1 cellular context compared by ENCODE assay signal in the genomic region with DNA sequence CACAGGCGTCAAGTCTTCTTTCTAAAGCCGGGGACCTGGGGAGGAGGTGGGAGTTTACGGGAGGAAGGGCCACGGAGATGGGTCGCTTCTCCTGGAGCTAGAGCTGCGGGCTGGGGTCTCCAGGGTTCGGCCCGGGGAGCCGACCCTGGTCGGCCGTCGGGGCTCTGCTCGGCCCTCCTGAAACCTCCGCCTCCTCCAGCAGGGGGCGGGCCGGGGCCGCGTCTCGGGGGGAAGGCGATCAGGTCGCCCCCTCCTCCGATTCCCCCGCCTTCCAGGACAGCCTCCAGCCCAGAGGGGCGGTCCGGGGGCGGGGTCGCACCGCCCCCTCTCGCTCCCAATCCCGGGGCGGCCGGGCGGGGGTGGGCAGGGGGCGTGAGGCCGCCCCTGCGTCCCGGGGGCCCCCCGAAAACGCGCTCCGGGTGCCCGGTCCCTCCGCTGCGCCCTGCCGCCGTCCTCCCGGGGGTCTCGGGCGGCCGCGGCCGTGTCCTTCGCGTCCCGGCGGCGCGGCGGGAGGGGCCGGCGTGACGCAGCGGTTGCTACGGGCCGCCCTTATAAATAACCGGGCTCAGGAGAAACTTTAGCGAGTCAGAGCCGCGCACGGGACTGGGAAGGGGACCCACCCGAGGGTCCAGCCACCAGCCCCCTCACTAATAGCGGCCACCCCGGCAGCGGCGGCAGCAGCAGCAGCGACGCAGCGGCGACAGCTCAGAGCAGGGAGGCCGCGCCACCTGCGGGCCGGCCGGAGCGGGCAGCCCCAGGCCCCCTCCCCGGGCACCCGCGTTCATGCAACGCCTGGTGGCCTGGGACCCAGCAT.
TF ChIP-seq lines count a peak whose summit lies in the region.

Gene CEBPB, plus strand, starts transcription at position 580 of the 814 bp plus-strand sequence. Its CDS starts 204 bp downstream, at position 784.

TF ChIP-seq in HepG2, 621 proteins besides CTCF, POLR2A, EP300 and RAD21 (continued from another document and continues in another):
- TF ChIP-seq ZBTB38 (CRISPR knock-in tag; IDR thresholded peaks at IDR 0.05), result peak; percentile 92
- TF ChIP-seq ZFP62 (CRISPR knock-in tag; IDR thresholded peaks at IDR 0.05), result no peak
- TF ChIP-seq AGO1 (IDR thresholded peaks at IDR 0.05; ENCODE audit: low read depth, low read length, poor library complexity, severe bottlenecking), result peak; percentile 83
- TF ChIP-seq, protein P1, sequence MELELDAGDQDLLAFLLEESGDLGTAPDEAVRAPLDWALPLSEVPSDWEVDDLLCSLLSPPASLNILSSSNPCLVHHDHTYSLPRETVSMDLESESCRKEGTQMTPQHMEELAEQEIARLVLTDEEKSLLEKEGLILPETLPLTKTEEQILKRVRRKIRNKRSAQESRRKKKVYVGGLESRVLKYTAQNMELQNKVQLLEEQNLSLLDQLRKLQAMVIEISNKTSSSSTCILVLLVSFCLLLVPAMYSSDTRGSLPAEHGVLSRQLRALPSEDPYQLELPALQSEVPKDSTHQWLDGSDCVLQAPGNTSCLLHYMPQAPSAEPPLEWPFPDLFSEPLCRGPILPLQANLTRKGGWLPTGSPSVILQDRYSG (CRISPR knock-in tag; IDR thresholded peaks at IDR 0.05), result peak; percentile 72; the same call in 1 of the 2 replicates
- TF ChIP-seq, protein P2, sequence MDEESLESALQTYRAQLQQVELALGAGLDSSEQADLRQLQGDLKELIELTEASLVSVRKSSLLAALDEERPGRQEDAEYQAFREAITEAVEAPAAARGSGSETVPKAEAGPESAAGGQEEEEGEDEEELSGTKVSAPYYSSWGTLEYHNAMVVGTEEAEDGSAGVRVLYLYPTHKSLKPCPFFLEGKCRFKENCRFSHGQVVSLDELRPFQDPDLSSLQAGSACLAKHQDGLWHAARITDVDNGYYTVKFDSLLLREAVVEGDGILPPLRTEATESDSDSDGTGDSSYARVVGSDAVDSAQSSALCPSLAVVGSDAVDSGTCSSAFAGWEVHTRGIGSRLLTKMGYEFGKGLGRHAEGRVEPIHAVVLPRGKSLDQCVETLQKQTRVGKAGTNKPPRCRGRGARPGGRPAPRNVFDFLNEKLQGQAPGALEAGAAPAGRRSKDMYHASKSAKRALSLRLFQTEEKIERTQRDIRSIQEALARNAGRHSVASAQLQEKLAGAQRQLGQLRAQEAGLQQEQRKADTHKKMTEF (CRISPR knock-in tag; IDR thresholded peaks at IDR 0.05), result peak; percentile 91
- TF ChIP-seq PAX8 (CRISPR knock-in tag; IDR thresholded peaks at IDR 0.05; ENCODE audit: borderline replicate concordance), result 0 out of 2 replicates have a peak, but pooled peaks have one; percentile 67
- peak; percentile 68; the same call in 1 of the 2 replicates for TF ChIP-seq GMEB1 (CRISPR knock-in tag; IDR thresholded peaks at IDR 0.05; ENCODE audit: borderline replicate concordance)
- TF ChIP-seq HOXA3 (CRISPR knock-in tag; IDR thresholded peaks at IDR 0.05), result peak; percentile 64
- TF ChIP-seq, protein P3, sequence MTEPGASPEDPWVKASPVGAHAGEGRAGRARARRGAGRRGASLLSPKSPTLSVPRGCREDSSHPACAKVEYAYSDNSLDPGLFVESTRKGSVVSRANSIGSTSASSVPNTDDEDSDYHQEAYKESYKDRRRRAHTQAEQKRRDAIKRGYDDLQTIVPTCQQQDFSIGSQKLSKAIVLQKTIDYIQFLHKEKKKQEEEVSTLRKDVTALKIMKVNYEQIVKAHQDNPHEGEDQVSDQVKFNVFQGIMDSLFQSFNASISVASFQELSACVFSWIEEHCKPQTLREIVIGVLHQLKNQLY (CRISPR knock-in tag; IDR thresholded peaks at IDR 0.05), result 0 out of 2 replicates have a peak, but pooled peaks have one; percentile 20
- TF ChIP-seq, protein P4, sequence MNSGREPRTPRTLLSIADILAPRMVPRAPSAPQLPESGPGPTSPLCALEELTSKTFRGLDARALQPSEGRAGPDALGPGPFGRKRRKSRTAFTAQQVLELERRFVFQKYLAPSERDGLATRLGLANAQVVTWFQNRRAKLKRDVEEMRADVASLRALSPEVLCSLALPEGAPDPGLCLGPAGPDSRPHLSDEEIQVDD (CRISPR knock-in tag; IDR thresholded peaks at IDR 0.05; ENCODE audit: borderline replicate concordance), result no peak; the same call in 1 of the 2 replicates
- TF ChIP-seq ZNF615 (CRISPR knock-in tag; IDR thresholded peaks at IDR 0.05; ENCODE audit: borderline replicate concordance), result no peak
- TF ChIP-seq BATF2 (CRISPR knock-in tag; IDR thresholded peaks at IDR 0.05), result peak; percentile 83
- TF ChIP-seq GFI1 (CRISPR knock-in tag; IDR thresholded peaks at IDR 0.05; ENCODE audit: borderline replicate concordance), result peak; percentile 62; the same call in 1 of the 2 replicates
- TF ChIP-seq, protein P5, sequence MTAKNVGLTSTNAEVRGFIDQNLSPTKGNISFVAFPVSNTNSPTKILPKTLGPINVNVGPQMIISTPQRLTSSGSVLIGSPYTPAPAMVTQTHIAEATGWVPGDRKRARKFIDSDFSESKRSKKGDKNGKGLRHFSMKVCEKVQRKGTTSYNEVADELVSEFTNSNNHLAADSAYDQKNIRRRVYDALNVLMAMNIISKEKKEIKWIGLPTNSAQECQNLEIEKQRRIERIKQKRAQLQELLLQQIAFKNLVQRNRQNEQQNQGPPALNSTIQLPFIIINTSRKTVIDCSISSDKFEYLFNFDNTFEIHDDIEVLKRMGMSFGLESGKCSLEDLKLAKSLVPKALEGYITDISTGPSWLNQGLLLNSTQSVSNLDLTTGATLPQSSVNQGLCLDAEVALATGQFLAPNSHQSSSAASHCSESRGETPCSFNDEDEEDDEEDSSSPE (CRISPR knock-in tag; IDR thresholded peaks at IDR 0.05), result peak; percentile 68
- peak; percentile 48; the same call in 1 of the 2 replicates for TF ChIP-seq HNF4G (IDR thresholded peaks at IDR 0.05; ENCODE audit: borderline replicate concordance, low read depth, low read length)
- TF ChIP-seq HNF4G (CRISPR knock-in tag; IDR thresholded peaks at IDR 0.05; ENCODE audit: borderline replicate concordance, low read depth), result peak; percentile 40; the same call in 1 of the 2 replicates
- TF ChIP-seq CREB1 (IDR thresholded peaks at IDR 0.05), result peak; percentile 83; the same call in 1 of the 2 replicates
- TF ChIP-seq CREB1 (CRISPR knock-in tag; IDR thresholded peaks at IDR 0.05), result no peak
- TF ChIP-seq CBFB (CRISPR knock-in tag; IDR thresholded peaks at IDR 0.05), result 0 out of 2 replicates have a peak, but pooled peaks have one; percentile 43
- TF ChIP-seq GATAD1 (CRISPR knock-in tag; IDR thresholded peaks at IDR 0.05), result peak; percentile 49; the same call in 1 of the 2 replicates
- peak in 1 of 2 experiments; percentile 90; a peak in 2 of 4 replicates for TF ChIP-seq ATF4 (CRISPR knock-in tag; IDR thresholded peaks at IDR 0.05)
- no peak for TF ChIP-seq SRF (IDR thresholded peaks at IDR 0.05; ENCODE audit: low read depth, low read length)
- no peak for TF ChIP-seq SYNCRIP (IDR thresholded peaks at IDR 0.05; ENCODE audit: insufficient read depth, low read depth, low read length)
- TF ChIP-seq NFRKB (IDR thresholded peaks at IDR 0.05), result no peak
- TF ChIP-seq, protein P6, sequence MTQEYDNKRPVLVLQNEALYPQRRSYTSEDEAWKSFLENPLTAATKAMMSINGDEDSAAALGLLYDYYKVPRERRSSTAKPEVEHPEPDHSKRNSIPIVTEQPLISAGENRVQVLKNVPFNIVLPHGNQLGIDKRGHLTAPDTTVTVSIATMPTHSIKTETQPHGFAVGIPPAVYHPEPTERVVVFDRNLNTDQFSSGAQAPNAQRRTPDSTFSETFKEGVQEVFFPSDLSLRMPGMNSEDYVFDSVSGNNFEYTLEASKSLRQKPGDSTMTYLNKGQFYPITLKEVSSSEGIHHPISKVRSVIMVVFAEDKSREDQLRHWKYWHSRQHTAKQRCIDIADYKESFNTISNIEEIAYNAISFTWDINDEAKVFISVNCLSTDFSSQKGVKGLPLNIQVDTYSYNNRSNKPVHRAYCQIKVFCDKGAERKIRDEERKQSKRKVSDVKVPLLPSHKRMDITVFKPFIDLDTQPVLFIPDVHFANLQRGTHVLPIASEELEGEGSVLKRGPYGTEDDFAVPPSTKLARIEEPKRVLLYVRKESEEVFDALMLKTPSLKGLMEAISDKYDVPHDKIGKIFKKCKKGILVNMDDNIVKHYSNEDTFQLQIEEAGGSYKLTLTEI (CRISPR knock-in tag; conservative IDR thresholded peaks at IDR 0.05), result no peak
- peak; percentile 96 for TF ChIP-seq MED1 (CRISPR knock-in tag; IDR thresholded peaks at IDR 0.05)
- no peak for TF ChIP-seq PAWR (CRISPR knock-in tag; IDR thresholded peaks at IDR 0.05; ENCODE audit: borderline replicate concordance)
- TF ChIP-seq ZNF205 (CRISPR knock-in tag; IDR thresholded peaks at IDR 0.05), result peak; percentile 92
- TF ChIP-seq, protein P7, sequence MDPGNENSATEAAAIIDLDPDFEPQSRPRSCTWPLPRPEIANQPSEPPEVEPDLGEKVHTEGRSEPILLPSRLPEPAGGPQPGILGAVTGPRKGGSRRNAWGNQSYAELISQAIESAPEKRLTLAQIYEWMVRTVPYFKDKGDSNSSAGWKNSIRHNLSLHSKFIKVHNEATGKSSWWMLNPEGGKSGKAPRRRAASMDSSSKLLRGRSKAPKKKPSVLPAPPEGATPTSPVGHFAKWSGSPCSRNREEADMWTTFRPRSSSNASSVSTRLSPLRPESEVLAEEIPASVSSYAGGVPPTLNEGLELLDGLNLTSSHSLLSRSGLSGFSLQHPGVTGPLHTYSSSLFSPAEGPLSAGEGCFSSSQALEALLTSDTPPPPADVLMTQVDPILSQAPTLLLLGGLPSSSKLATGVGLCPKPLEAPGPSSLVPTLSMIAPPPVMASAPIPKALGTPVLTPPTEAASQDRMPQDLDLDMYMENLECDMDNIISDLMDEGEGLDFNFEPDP (CRISPR knock-in tag; conservative IDR thresholded peaks at IDR 0.05), result no peak
- peak; percentile 82 for TF ChIP-seq ATF2 (CRISPR knock-in tag; IDR thresholded peaks at IDR 0.05)
- TF ChIP-seq SMARCE1 (IDR thresholded peaks at IDR 0.05; ENCODE audit: borderline replicate concordance), result no peak
- no peak for TF ChIP-seq JUNB (CRISPR knock-in tag; IDR thresholded peaks at IDR 0.05; ENCODE audit: borderline replicate concordance)
- TF ChIP-seq ZSCAN21 (CRISPR knock-in tag; IDR thresholded peaks at IDR 0.05; ENCODE audit: borderline replicate concordance), result peak; percentile 91
- TF ChIP-seq, protein P8, sequence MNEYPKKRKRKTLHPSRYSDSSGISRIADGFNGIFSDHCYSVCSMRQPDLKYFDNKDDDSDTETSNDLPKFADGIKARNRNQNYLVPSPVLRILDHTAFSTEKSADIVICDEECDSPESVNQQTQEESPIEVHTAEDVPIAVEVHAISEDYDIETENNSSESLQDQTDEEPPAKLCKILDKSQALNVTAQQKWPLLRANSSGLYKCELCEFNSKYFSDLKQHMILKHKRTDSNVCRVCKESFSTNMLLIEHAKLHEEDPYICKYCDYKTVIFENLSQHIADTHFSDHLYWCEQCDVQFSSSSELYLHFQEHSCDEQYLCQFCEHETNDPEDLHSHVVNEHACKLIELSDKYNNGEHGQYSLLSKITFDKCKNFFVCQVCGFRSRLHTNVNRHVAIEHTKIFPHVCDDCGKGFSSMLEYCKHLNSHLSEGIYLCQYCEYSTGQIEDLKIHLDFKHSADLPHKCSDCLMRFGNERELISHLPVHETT (CRISPR knock-in tag; conservative IDR thresholded peaks at IDR 0.05), result peak; percentile 99
